8 cellular contexts compared by ENCODE assay signal in the genomic region with DNA sequence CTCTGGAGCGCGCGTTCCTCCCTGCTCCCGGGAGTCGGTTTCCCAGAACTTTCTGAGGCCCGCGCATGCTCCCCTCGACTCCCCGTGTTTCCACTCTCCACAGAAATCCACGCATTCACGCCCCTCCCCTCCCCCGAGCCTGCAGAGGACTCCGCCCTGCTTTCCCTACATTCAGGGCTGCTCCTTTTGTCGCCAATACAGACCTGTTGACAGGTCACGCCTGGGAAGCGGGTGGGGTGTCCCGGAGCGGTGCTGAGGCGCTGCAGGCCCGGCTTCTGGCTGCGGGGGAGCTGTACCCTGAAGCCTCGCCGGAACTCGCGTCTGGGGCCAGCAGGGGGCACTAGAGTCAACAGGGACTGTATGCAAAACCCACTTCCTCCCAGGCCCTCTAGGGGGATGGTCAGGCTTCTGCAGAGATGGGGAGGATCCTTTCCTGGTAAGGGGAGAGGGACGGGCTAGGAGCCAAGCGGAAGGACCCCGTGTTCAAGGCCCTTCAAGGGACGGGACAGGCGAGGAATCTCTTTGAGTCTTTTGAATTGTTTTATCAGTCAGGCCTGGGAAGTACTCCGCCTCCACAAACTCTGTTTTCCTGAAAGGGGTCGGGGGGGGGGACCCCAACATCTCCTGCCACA. TPM values are rescaled to one million over a fixed set of nuclear protein-coding genes. Genes with fewer than 3 reads are reported as not detected.
DNase-seq lines count a peak whose midpoint lies in the region; ATAC-seq, FAIRE-seq and TF ChIP-seq lines count a peak whose summit lies in the region.

A gene with protein sequence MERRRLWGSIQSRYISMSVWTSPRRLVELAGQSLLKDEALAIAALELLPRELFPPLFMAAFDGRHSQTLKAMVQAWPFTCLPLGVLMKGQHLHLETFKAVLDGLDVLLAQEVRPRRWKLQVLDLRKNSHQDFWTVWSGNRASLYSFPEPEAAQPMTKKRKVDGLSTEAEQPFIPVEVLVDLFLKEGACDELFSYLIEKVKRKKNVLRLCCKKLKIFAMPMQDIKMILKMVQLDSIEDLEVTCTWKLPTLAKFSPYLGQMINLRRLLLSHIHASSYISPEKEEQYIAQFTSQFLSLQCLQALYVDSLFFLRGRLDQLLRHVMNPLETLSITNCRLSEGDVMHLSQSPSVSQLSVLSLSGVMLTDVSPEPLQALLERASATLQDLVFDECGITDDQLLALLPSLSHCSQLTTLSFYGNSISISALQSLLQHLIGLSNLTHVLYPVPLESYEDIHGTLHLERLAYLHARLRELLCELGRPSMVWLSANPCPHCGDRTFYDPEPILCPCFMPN (minus strand): TSS at position 294 of the 632 bp plus-strand sequence. CDS start 2,433 bp downstream, outside the sequence.

- intact Hi-C loops in activated CD4-positive, alpha-beta T cell treated with anti-CD3 and anti-CD28 coated beads for 36 hours (cut with DNase I, micrococcal nuclease) = loop anchor here (2.0 to 10.0 kb wide), 2 partner anchors 94 kb away; no protein-coding TSS in a partner anchor

- no peaks in the 10 kb centered on the region for H3K9me3 Mint-ChIP-seq in activated CD4-positive, alpha-beta T cell treated with anti-CD3 and anti-CD28 coated beads for 36 hours (ENCODE audit: low read depth)
- H3K9me3 Mint-ChIP-seq in nephron progenitor cell = peaks cover 6% of the 10 kb centered on the region

- peak; percentile 99 for ATAC-seq in activated CD4-positive, alpha-beta T cell treated with anti-CD3 and anti-CD28 coated beads for 36 hours
- no peak for ATAC-seq in GM21619 (IDR thresholded peaks at IDR 0.05; ENCODE audit: unreplicated experiment)

- CTCF ChIA-PET in activated CD4-positive, alpha-beta T cell treated with anti-CD3 and anti-CD28 coated beads for 36 hours (lab: Charles Lee) = interaction anchor here (0.6 to 1.9 kb wide), 7 partner anchors 9 to 769 kb away, joined by 3 to 8 read pairs (median 5); partner anchors contain the start of gene ZNF280B

- in situ Hi-C loops in HAP-1 (cut with MboI; ENCODE audit: low sequenced_read_pairs) = no loop called here

- H3K27ac Mint-ChIP-seq in activated CD4-positive, alpha-beta T cell treated with anti-CD3 and anti-CD28 coated beads for 36 hours = no peak within 1 kb of the TSS
- H3K27ac Mint-ChIP-seq in nephron progenitor cell = no peak within 1 kb of the TSS

- FAIRE-seq in urothelium cell line (lab: Jason Lieb, UNC) = peak; percentile 73

- peak within 1 kb of the TSS; percentile 75 for H3K4me3 ChIP-seq in BE2C (ENCODE audit: low read depth, low read length)
- H3K4me3 ChIP-seq in HAP-1 = peak within 1 kb of the TSS; percentile 27

- H3K27me3 ChIP-seq in BE2C (no peaks in the 10 kb centered on the region), HAP-1 (ENCODE audit: low read depth) (no peaks in the 10 kb centered on the region)

- peaks cover 5% of the 10 kb centered on the region for H3K4me1 Mint-ChIP-seq in activated CD4-positive, alpha-beta T cell treated with anti-CD3 and anti-CD28 coated beads for 36 hours
- H3K4me1 Mint-ChIP-seq in nephron progenitor cell = no peaks in the 10 kb centered on the region

- TF ChIP-seq CTCF in BE2C (IDR thresholded peaks at IDR 0.05; ENCODE audit: low read depth, low read length) (peak; percentile 99), nephron progenitor cell (IDR thresholded peaks at IDR 0.05) (peak; percentile 64)

- H3K9me3 ChIP-seq in BE2C (no peaks in the 10 kb centered on the region), HAP-1 (no peaks in the 10 kb centered on the region)

- no peaks in the 10 kb centered on the region for H3K27me3 Mint-ChIP-seq in activated CD4-positive, alpha-beta T cell treated with anti-CD3 and anti-CD28 coated beads for 36 hours
- H3K27me3 Mint-ChIP-seq in nephron progenitor cell (ENCODE audit: low read depth, poor library complexity) = peaks cover 35% of the 10 kb centered on the region

- H3K4me1 ChIP-seq in BE2C = no peaks in the 10 kb centered on the region
- H3K4me1 ChIP-seq in HAP-1 = no peaks in the 10 kb centered on the region

- no peak within 1 kb of the TSS for H3K4me3 Mint-ChIP-seq in activated CD4-positive, alpha-beta T cell treated with anti-CD3 and anti-CD28 coated beads for 36 hours
- H3K4me3 Mint-ChIP-seq in nephron progenitor cell = no peak within 1 kb of the TSS

- peak; percentile 94 for DNase-seq in BE2C
- peak; percentile 55 to 92 for DNase-seq in HAP-1 (ENCODE audit: low spot score in 2 of 2)
- peak; percentile 49 for DNase-seq in NCI-H526 treated with DMSO at 0.1 percent for 48 hours (lab: John Stamatoyannopoulos, UW)
- DNase-seq in activated CD4-positive, alpha-beta T cell treated with anti-CD3 and anti-CD28 coated beads for 36 hours = peak; percentile 93
- peak; percentile 53 for DNase-seq in effector CD4-positive, alpha-beta T cell
- DNase-seq in nephron progenitor cell = peak; percentile 77
- peak; percentile 98 for DNase-seq in urothelium cell line (ENCODE audit: low spot score)

- no peaks in the 10 kb centered on the region for H3K36me3 ChIP-seq in BE2C
- no peaks in the 10 kb centered on the region for H3K36me3 ChIP-seq in HAP-1 (replicated peaks)

- H3K36me3 Mint-ChIP-seq in activated CD4-positive, alpha-beta T cell treated with anti-CD3 and anti-CD28 coated beads for 36 hours (ENCODE audit: low read depth) = no peaks in the 10 kb centered on the region
- no peaks in the 10 kb centered on the region for H3K36me3 Mint-ChIP-seq in nephron progenitor cell (ENCODE audit: low read depth)

- POLR2A ChIA-PET in activated CD4-positive, alpha-beta T cell treated with anti-CD3 and anti-CD28 coated beads for 36 hours (lab: Charles Lee) = interaction anchor here (0.6 kb wide), 1 partner anchor 48 kb away, joined by 5 read pairs; no protein-coding TSS in a partner anchor

RNA-seq across cellular contexts. Expression of the gene that starts here (rescaled TPM):
- 14.6 TPM for polyA plus RNA-seq in BE2C (2012; ENCODE audit: insufficient read depth, insufficient read length, low read depth)
- under 1 TPM in 1 of 2 experiments, not detected in 1; 0.09 TPM for total RNA-seq in activated CD4-positive, alpha-beta T cell treated with anti-CD3 and anti-CD28 coated beads for 36 hours

Comparison
In these comparisons a context has a peak if more than half of its experiments do, and no peak if none do; other contexts are left out.
1. Peak in DNase-seq and ATAC-seq in activated CD4-positive, alpha-beta T cell treated with anti-CD3 and anti-CD28 coated beads for 36 hours; RNA of the gene not detected or under 1 TPM.